1 cellular context compared by ENCODE assay signal in genomic region chr5:31630931-31631330, GRCh38.
TF ChIP-seq lines count a peak whose summit lies in the region.

No MANE protein-coding gene starts in this region.

TF ChIP-seq in K562, 482 proteins besides CTCF, POLR2A, EP300 and RAD21:
- TF ChIP-seq CREB3L1 (IDR thresholded peaks at IDR 0.05; ENCODE audit: borderline replicate concordance, low read depth) (no peak), PKNOX1 (IDR thresholded peaks at IDR 0.05) (0 out of 2 replicates have a peak, but pooled peaks have one; percentile 10), RNF219 (CRISPR knock-in tag; IDR thresholded peaks at IDR 0.05) (no peak)
